Comparison of ENCODE assay signal across 13 cellular contexts in the genomic region with DNA sequence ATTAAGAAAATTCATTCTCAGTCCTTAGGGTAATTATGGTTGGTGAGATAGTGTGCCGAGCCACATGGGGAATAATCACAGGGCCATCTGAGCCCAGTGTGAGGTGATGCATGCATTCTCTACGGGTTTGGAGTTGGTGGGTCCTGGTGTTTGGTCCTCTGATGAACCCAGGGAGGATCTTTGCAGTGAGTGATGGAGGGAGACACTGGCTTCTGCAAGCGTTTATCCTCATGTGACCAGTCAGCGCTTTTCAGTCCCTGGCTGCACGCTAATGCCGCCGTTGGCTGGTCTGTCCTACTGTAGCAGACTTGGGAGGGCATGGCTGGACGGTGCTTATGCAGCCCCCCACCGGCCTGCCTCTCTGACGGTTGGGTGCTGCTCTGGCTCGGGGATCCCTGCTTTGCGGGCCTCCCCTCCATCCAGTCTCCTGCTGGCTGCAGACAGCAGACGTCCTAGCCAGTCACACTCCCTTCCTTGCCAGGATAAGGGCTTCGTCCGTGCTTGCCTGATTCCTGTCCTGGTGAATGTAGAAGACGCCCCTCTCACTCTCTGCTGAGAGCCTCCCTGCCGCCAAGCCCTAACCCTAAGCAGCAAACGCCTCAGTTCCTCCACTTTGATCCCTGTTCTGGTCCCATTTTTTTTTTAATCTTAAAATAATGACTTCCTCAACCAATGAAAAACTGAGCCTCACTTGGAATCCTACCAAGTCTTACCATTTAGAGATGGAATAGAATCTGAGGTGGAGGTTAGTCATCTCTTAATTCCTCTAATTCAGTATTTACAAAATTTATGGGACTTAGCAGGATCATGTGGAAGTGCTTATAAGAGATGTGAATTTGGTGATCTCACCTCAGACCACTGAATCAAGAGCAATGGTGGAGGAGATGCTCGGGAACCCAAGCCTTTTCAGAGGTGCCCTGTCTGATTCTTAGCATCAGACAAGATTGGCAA.
DNase-seq lines count a peak whose midpoint lies in the region; ATAC-seq and TF ChIP-seq lines count a peak whose summit lies in the region.
"Had no signal": no experiment of that assay in that cellular context is flagged by ENCODE, and none has a peak within 500 bp of the region (broad histone marks: within the 10 kb centered on the region; RNA-seq: fewer than 3 reads in every experiment).

No MANE protein-coding gene starts in this region.

- ATAC-seq in foreskin keratinocyte (peak; percentile 48), HG03442 (IDR thresholded peaks at IDR 0.05; ENCODE audit: unreplicated experiment) (no peak)
- no peak for ATAC-seq in stimulated activated naive CD8-positive, alpha-beta T cell treated with anti-CD3 and anti-CD28 coated beads, Interleukin-15, Interleukin-2, amounts not matched to agents 100 U/mL and 50 U/mL, for 24 hours

- H3K9me3 Mint-ChIP-seq in MCF 10A (ENCODE audit: unreplicated experiment), result no peaks in the 10 kb centered on the region
- H3K9me3 Mint-ChIP-seq: activated naive CD8-positive, alpha-beta T cell treated with anti-CD3 and anti-CD28 coated beads, Interleukin-2, amount 10 ng/mL, durations not matched to agents 7 days and 5 days had no signal

- H3K9me2 ChIP-seq in SK-N-SH, result no peaks in the 10 kb centered on the region

- H4K20me1 ChIP-seq in SK-N-SH (ENCODE audit: insufficient read depth), result no peaks in the 10 kb centered on the region

- TF ChIP-seq CTCF in MCF 10A (IDR thresholded peaks at IDR 0.05; ENCODE audit: unreplicated experiment) (no peak), breast epithelium (IDR thresholded peaks at IDR 0.05) (no peak), SK-N-SH (IDR thresholded peaks at IDR 0.05) (no peak), foreskin keratinocyte (conservative IDR thresholded peaks at IDR 0.05) (no peak), vagina (IDR thresholded peaks at IDR 0.05) (no peak)

- TF ChIP-seq EP300 in SK-N-SH (IDR thresholded peaks at IDR 0.05; ENCODE audit: borderline replicate concordance in 1 of 2, low read depth in 1 of 2, low read length in 1 of 2), result no peak

- intact Hi-C loops in MCF 10A (cut with micrococcal nuclease), result loop anchor here (5.0 kb wide), 1 partner anchor 506 kb away; no protein-coding TSS in a partner anchor
- intact Hi-C loops in breast epithelium (cut with DNase I; ENCODE audit: low total_unique reads), result loop anchor here (10.0 kb wide), 1 partner anchor 262 kb away; no protein-coding TSS in a partner anchor
- intact Hi-C loops in vagina (cut with DNase I), result loop anchor here (10.0 kb wide), 1 partner anchor 352 kb away; no protein-coding TSS in a partner anchor

- H3K27me3 ChIP-seq in breast epithelium, result no peaks in the 10 kb centered on the region
- no peaks in the 10 kb centered on the region for H3K27me3 ChIP-seq in SK-N-SH (ENCODE audit: insufficient read depth)
- H3K27me3 ChIP-seq in foreskin keratinocyte, result no peaks in the 10 kb centered on the region
- H3K27me3 ChIP-seq in vagina, result no peaks in the 10 kb centered on the region

- TF ChIP-seq RAD21 in SK-N-SH (IDR thresholded peaks at IDR 0.05; ENCODE audit: low read length), result no peak

- BruUV-seq in MCF 10A (replicated peaks; lab: Mats Ljungman, UMichigan), result no TSS peak

- H3K9me3 ChIP-seq in breast epithelium, result no peaks in the 10 kb centered on the region
- no peaks in the 10 kb centered on the region for H3K9me3 ChIP-seq in SK-N-SH
- no peaks in the 10 kb centered on the region for H3K9me3 ChIP-seq in vagina

- POLR2A ChIA-PET in MCF 10A (lab: Yijun Ruan, JAX) (no interaction called here), SK-N-SH (lab: Yijun Ruan, JAX) (no interaction called here)

- no peaks in the 10 kb centered on the region for H3K27me3 Mint-ChIP-seq in MCF 10A (ENCODE audit: insufficient read depth, unreplicated experiment)
- H3K27me3 Mint-ChIP-seq: activated naive CD8-positive, alpha-beta T cell treated with anti-CD3 and anti-CD28 coated beads, Interleukin-2, amount 10 ng/mL, durations not matched to agents 7 days and 5 days had no signal

- H3F3A ChIP-seq in SK-N-SH (replicated peaks; ENCODE audit: insufficient read depth), result no peaks in the 10 kb centered on the region

- H3K27ac ChIP-seq in breast epithelium (no peak overlapping the region), SK-N-SH (ENCODE audit: low read depth in 2 of 2, low read length in 1 of 2) (peak overlapping the region in 1 of 2 experiments; percentile 23; a peak in 1 of 4 replicates), foreskin keratinocyte (no peak overlapping the region), vagina (peak overlapping the region; percentile 33)
- H3K27ac ChIP-seq: coronary artery, skin epidermis had no signal

- H3K27ac Mint-ChIP-seq in MCF 10A (ENCODE audit: low read depth, unreplicated experiment), result peak overlapping the region; percentile 69
- H3K27ac Mint-ChIP-seq: activated naive CD8-positive, alpha-beta T cell treated with anti-CD3 and anti-CD28 coated beads, Interleukin-2, amount 10 ng/mL, durations not matched to agents 7 days and 5 days had no signal

- H3K4me3 ChIP-seq in breast epithelium, result no peak overlapping the region
- H3K4me3 ChIP-seq in SK-N-SH (ENCODE audit: low read depth in 2 of 2, low read length in 1 of 2), result no peak overlapping the region
- H3K4me3 ChIP-seq in vagina, result no peak overlapping the region
- H3K4me3 ChIP-seq: coronary artery, skin epidermis had no signal

- H3K4me1 ChIP-seq in breast epithelium, result no peaks in the 10 kb centered on the region
- peaks cover 0 to 8% of the 10 kb centered on the region in 2 experiments; a peak in 1 of 4 replicates for H3K4me1 ChIP-seq in SK-N-SH (ENCODE audit: control insufficient read depth in 1 of 2, insufficient read depth in 2 of 2, low read depth in 1 of 2, low read length in 1 of 2)
- peaks cover 16% of the 10 kb centered on the region for H3K4me1 ChIP-seq in foreskin keratinocyte
- peaks cover 18% of the 10 kb centered on the region for H3K4me1 ChIP-seq in vagina

- DNase-seq in MCF 10A (ENCODE audit: unreplicated experiment) (peak; percentile 35), breast epithelium (ENCODE audit: low spot score in 2 of 2) (no peak), SK-N-SH (no peak), foreskin keratinocyte (peak; percentile 44 to 66), vagina (ENCODE audit: extremely low spot score in 2 of 2) (no peak), COLO829 (ENCODE audit: low spot score) (no peak)
- DNase-seq in stimulated activated naive CD8-positive, alpha-beta T cell treated with anti-CD3 and anti-CD28 coated beads, Interleukin-15, Interleukin-2, amounts not matched to agents 100 U/mL and 50 U/mL, for 24 hours, result no peak
- DNase-seq: activated CD8-positive, alpha-beta memory T cell treated with anti-CD3 and anti-CD28 coated beads, Interleukin-2, amount 50 U/mL, for 48 hours; activated naive CD8-positive, alpha-beta T cell treated with anti-CD3 and anti-CD28 coated beads, Interleukin-2, amount 10 ng/mL, durations not matched to agents 7 days and 5 days; NCI-H446 had no signal

- 82% methylated on average over 10 of the region's 19 CpGs for WGBS in SK-N-SH (ENCODE audit: low lambda C conversion rate)

- CTCF ChIA-PET in MCF 10A (lab: Yijun Ruan, JAX), result interaction anchor here (2.1 kb wide), 1 partner anchor 281 kb away, joined by 5 read pairs; no protein-coding TSS in a partner anchor
- CTCF ChIA-PET in SK-N-SH (lab: Yijun Ruan, JAX), result no interaction called here

- peaks cover 30% of the 10 kb centered on the region for H3K4me1 Mint-ChIP-seq in MCF 10A (ENCODE audit: insufficient read depth, unreplicated experiment)

- peak overlapping the region; percentile 26; the same call in 1 of the 2 replicates for H3K4me2 ChIP-seq in SK-N-SH

- no peaks in the 10 kb centered on the region for H3K79me2 ChIP-seq in SK-N-SH (ENCODE audit: insufficient read depth)

- no peak overlapping the region for H2AFZ ChIP-seq in SK-N-SH (ENCODE audit: low read depth)

- TF ChIP-seq POLR2A in breast epithelium (IDR thresholded peaks at IDR 0.05) (no peak), vagina (IDR thresholded peaks at IDR 0.05) (no peak)

- H3K36me3 Mint-ChIP-seq in MCF 10A (ENCODE audit: insufficient read depth, unreplicated experiment), result peaks cover 12% of the 10 kb centered on the region

- H3K4me3 Mint-ChIP-seq in MCF 10A (ENCODE audit: unreplicated experiment), result no peak overlapping the region
- H3K4me3 Mint-ChIP-seq: activated naive CD8-positive, alpha-beta T cell treated with anti-CD3 and anti-CD28 coated beads, Interleukin-2, amount 10 ng/mL, durations not matched to agents 7 days and 5 days had no signal

- no peaks in the 10 kb centered on the region for H3K36me3 ChIP-seq in breast epithelium
- no peaks in the 10 kb centered on the region for H3K36me3 ChIP-seq in SK-N-SH (replicated peaks in 1 of 2; ENCODE audit: control insufficient read depth in 1 of 2, insufficient read depth in 2 of 2, low read length in 1 of 2)
- peaks cover 0 to 12% of the 10 kb centered on the region in 2 donors for H3K36me3 ChIP-seq in vagina

- H3K9ac ChIP-seq in SK-N-SH, result no peak overlapping the region

TF ChIP-seq in SK-N-SH, 30 proteins besides CTCF, POLR2A, EP300 and RAD21 (continues in another document):
- TF ChIP-seq RFX5 (IDR thresholded peaks at IDR 0.05; ENCODE audit: low read length), result no peak
- TF ChIP-seq ELF1 (IDR thresholded peaks at IDR 0.05), result no peak
- no peak for TF ChIP-seq JUND (IDR thresholded peaks at IDR 0.05)
- no peak for TF ChIP-seq FOXJ3 (CRISPR knock-in tag; IDR thresholded peaks at IDR 0.05)
- no peak for TF ChIP-seq TCF12 (IDR thresholded peaks at IDR 0.05)
- no peak for TF ChIP-seq IRF3 (IDR thresholded peaks at IDR 0.05; ENCODE audit: low read depth, low read length)
- TF ChIP-seq, protein P1, sequence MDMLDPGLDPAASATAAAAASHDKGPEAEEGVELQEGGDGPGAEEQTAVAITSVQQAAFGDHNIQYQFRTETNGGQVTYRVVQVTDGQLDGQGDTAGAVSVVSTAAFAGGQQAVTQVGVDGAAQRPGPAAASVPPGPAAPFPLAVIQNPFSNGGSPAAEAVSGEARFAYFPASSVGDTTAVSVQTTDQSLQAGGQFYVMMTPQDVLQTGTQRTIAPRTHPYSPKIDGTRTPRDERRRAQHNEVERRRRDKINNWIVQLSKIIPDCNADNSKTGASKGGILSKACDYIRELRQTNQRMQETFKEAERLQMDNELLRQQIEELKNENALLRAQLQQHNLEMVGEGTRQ (IDR thresholded peaks at IDR 0.05; ENCODE audit: borderline replicate concordance, low read depth, low read length), result no peak
- no peak for TF ChIP-seq RXRA (IDR thresholded peaks at IDR 0.05; ENCODE audit: borderline replicate concordance, low read depth)
- no peak for TF ChIP-seq SIN3A (IDR thresholded peaks at IDR 0.05; ENCODE audit: borderline replicate concordance, low read depth, low read length)
- no peak for TF ChIP-seq TAF1 (IDR thresholded peaks at IDR 0.05; ENCODE audit: borderline replicate concordance, low read depth, low read length)

Comparison
In these comparisons a context has a peak if more than half of its experiments do, and no peak if none do; other contexts are left out.
1. DNase-seq: peak in MCF 10A (single experiment) and foreskin keratinocyte (2 of 2); none in breast epithelium (0 of 2), SK-N-SH (single experiment), vagina (0 of 2), stimulated activated naive CD8-positive, alpha-beta T cell treated with anti-CD3 and anti-CD28 coated beads, Interleukin-15, Interleukin-2, amounts not matched to agents 100 U/mL and 50 U/mL, for 24 hours (single experiment) and COLO829 (single experiment).